ENCODE assay signal across 20 cellular contexts in the genomic region with DNA sequence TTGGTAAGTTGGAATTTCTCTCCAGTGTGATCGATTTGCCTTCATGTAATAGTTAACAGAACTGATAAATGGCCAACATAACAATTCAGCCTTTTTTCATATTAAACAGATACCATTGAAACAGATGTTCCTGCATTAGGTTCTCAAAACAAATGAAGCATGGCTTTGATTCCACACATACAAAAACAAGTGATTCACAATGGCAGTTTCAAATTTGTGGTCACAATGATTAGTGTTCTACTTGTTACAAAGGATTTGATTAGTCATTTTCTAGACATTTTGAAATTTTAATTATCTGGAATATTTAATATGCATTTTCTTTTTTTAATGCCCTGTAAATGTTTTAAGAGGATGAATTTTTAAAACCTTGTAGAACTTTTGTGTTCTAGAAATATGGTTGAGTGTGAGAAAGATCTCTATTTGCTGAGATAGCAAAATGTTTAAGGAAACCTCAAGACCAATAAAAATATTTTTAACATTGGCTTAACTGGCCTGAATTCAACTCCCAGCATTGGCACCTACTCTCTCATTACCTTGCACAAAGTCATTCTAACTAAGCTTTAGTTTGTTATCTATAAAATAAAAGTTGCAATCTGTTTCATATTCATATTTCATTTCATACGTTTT. TPM values are rescaled to one million over a fixed set of nuclear protein-coding genes. Genes with fewer than 3 reads are reported as not detected.
DNase-seq lines count a peak whose midpoint lies in the region; ATAC-seq and TF ChIP-seq lines count a peak whose summit lies in the region.
"Had no signal": no experiment of that assay in that cellular context is flagged by ENCODE, and none has a peak within 500 bp of the region (broad histone marks: within the 10 kb centered on the region; RNA-seq: fewer than 3 reads in every experiment).

No MANE protein-coding gene starts in this region.

- no peaks in the 10 kb centered on the region for H4K20me1 ChIP-seq in PC-9 (ENCODE audit: insufficient read depth)

- H3K9me2 ChIP-seq in PC-9 (ENCODE audit: insufficient read depth) = no peaks in the 10 kb centered on the region

- H3K79me2 ChIP-seq in PC-9 (ENCODE audit: low read depth) = no peaks in the 10 kb centered on the region

- POLR2A ChIA-PET in PC-9 (lab: Charles Lee; ENCODE audit: unreplicated experiment) = no interaction called here

- no peak overlapping the region for H2AFZ ChIP-seq in PC-9

- no peaks in the 10 kb centered on the region for H3K27me3 ChIP-seq in psoas muscle (ENCODE audit: insufficient read depth in 3 of 3, low read length in 2 of 3)
- H3K27me3 ChIP-seq in PC-9 (ENCODE audit: insufficient read depth, low read depth) = no peaks in the 10 kb centered on the region

- peak overlapping the region; percentile 49 for H3K9ac ChIP-seq in SK-N-MC (ENCODE audit: insufficient read length)

- peak overlapping the region; percentile 98 for H3K27ac ChIP-seq in SK-N-MC
- H3K27ac ChIP-seq in psoas muscle = no peak overlapping the region
- H3K27ac ChIP-seq in PC-9 = no peak overlapping the region

- H3K36me3 ChIP-seq in SK-N-MC (ENCODE audit: insufficient read depth, low read length) = no peaks in the 10 kb centered on the region
- no peaks in the 10 kb centered on the region for H3K36me3 ChIP-seq in psoas muscle (ENCODE audit: insufficient read depth in 1 of 2, low read depth in 1 of 2)
- no peaks in the 10 kb centered on the region for H3K36me3 ChIP-seq in PC-9 (ENCODE audit: low read depth)
- H3K36me3 ChIP-seq: HAP-1 had no signal

- no peak overlapping the region for H3K4me2 ChIP-seq in PC-9

- 54 to 64% (median 57%) methylated on average over 2 of the region's 2 CpGs for WGBS in psoas muscle, 3 donors

- H3K4me1 ChIP-seq in psoas muscle (no peaks in the 10 kb centered on the region), PC-9 (replicated peaks; ENCODE audit: insufficient read depth) (no peaks in the 10 kb centered on the region)
- H3K4me1 ChIP-seq: HAP-1 had no signal

- H3F3A ChIP-seq in PC-9 (ENCODE audit: insufficient read depth, low read depth) = no peaks in the 10 kb centered on the region

- H3K4me3 ChIP-seq in SK-N-MC = peak overlapping the region; percentile 61
- H3K4me3 ChIP-seq in fibroblast of villous mesenchyme (ENCODE audit: low read depth, low read length) = no peak overlapping the region
- H3K4me3 ChIP-seq in psoas muscle = no peak overlapping the region
- H3K4me3 ChIP-seq in PC-9 = no peak overlapping the region
- H3K4me3 ChIP-seq: HAP-1 had no signal

- TF ChIP-seq CTCF in fibroblast of villous mesenchyme (IDR thresholded peaks at IDR 0.05; ENCODE audit: insufficient read depth, low read depth, low read length) (no peak), psoas muscle (IDR thresholded peaks at IDR 0.05) (no peak), PC-9 (conservative IDR thresholded peaks at IDR 0.05) (no peak)

- CTCF ChIA-PET in PC-9 (lab: Charles Lee) = no interaction called here

- H3K9me3 ChIP-seq in SK-N-MC (ENCODE audit: low read depth, low read length) = no peaks in the 10 kb centered on the region
- peaks cover 9% of the 10 kb centered on the region for H3K9me3 ChIP-seq in psoas muscle
- H3K9me3 ChIP-seq in PC-9 (ENCODE audit: insufficient read depth, low read depth) = no peaks in the 10 kb centered on the region
- H3K9me3 ChIP-seq: HAP-1 had no signal

- peak; percentile 4 for DNase-seq in ELR (ENCODE audit: low read depth)
- peak; percentile 58 for DNase-seq in LHCN-M2 (ENCODE audit: low read depth)
- peak; percentile 40 for DNase-seq in SK-N-MC (ENCODE audit: low read depth, low spot score)
- DNase-seq in fibroblast of villous mesenchyme (ENCODE audit: low read depth) = peak; percentile 10
- no peak for DNase-seq in stimulated activated naive CD8-positive, alpha-beta T cell treated with anti-CD3 and anti-CD28 coated beads, Interleukin-15, Interleukin-2, amounts not matched to agents 100 U/mL and 50 U/mL, for 24 hours
- DNase-seq in psoas muscle = no peak
- DNase-seq in PC-9 = no peak
- no peak for DNase-seq in DMS153 (lab: John Stamatoyannopoulos, UW)
- DNase-seq: C1 segment of cervical spinal cord; Calu3; CD4-positive, alpha-beta T cell; DMS 273 treated with DMSO at 0.1 percent for 48 hours; DMS79 treated with DMSO at 0.1 percent for 48 hours; EL; GDM1; HFFc6 had no signal

- intact Hi-C loops in psoas muscle (cut with DNase I) (no loop called here), PC-9 (cut with micrococcal nuclease; ENCODE audit: unreplicated experiment) (no loop called here)

- no TSS peak for BruUV-seq in PC-9 (replicated peaks; lab: Mats Ljungman, UMichigan)

- no peak for ATAC-seq in stimulated activated naive CD8-positive, alpha-beta T cell treated with anti-CD3 and anti-CD28 coated beads, Interleukin-15, Interleukin-2, amounts not matched to agents 100 U/mL and 50 U/mL, for 24 hours
- no peak for ATAC-seq in psoas muscle

RNA-seq across cellular contexts. Expression of a gene that starts 18.9 kb away (rescaled TPM):
- total RNA-seq in LHCN-M2 (2014; rRNA removed) = not detected in 2 replicates
- not detected for polyA plus RNA-seq in LHCN-M2 (2012)
- total RNA-seq in fibroblast of villous mesenchyme = under 0.01 TPM in 1 of 2 replicates, not detected in the other
- total RNA-seq in psoas muscle = under 1 TPM in 1 of 4 donors, not detected in 3; 0.73 TPM
- under 1 TPM in 1 of 3 donors, not detected in 2; under 0.01 TPM for polyA plus RNA-seq in psoas muscle
- 0.39 TPM in 1 of 2 replicates, not detected in the other for total RNA-seq in PC-9 (2021)
- total RNA-seq: A172; CD4-positive, alpha-beta T cell; H1; HFFc6; HT1080 had no signal

Comparison
In these comparisons a context has a peak if more than half of its experiments do, and no peak if none do; other contexts are left out.
1. DNase-seq: peak in ELR (single experiment), LHCN-M2 (single experiment), SK-N-MC (single experiment) and fibroblast of villous mesenchyme (single experiment); none in stimulated activated naive CD8-positive, alpha-beta T cell treated with anti-CD3 and anti-CD28 coated beads, Interleukin-15, Interleukin-2, amounts not matched to agents 100 U/mL and 50 U/mL, for 24 hours (single experiment), psoas muscle (0 of 2), PC-9 (0 of 2) and DMS153 (single experiment).